Comparison of ENCODE assay signal across 8 cellular contexts in the genomic region with DNA sequence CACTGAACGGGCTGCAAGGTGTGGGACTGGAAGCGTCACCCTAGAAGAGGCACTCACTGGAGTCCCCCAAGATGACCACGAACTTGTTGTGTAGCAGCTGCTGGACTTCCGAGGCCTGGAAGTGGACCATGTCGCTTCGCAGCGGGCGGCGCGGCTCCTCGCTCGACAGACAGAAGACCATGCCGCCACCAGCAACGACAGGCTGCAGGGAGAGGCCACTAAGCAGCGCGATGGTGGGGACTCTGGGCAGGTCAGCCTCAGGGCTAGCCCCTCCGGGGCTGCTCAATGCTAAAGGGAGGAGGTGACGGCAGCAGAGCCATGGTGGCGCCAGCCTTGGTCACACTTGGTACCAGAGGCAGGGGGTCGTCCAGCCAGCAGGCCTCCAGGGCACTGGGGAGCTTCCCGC. TPM values are rescaled to one million over a fixed set of nuclear protein-coding genes. Genes with fewer than 3 reads are reported as not detected.
A peak's percentile ranks its signal among the peaks of the same experiment; 100 is the strongest.
DNase-seq lines count a peak whose midpoint lies in the region; ATAC-seq and TF ChIP-seq lines count a peak whose summit lies in the region.

No MANE protein-coding gene starts in this region.

- H3K4me1 ChIP-seq in mesodermal cell (ENCODE audit: control insufficient read depth, insufficient read depth, low read length, poor library complexity, severe bottlenecking) (peaks cover 5% of the 10 kb centered on the region), upper lobe of left lung (peaks cover 14 to 30% (median 19%) of the 10 kb centered on the region in 4 donors)

- H3K27ac ChIP-seq in brain microvascular endothelial cell (no peak overlapping the region), mesodermal cell (ENCODE audit: low read depth, low read length, severe bottlenecking) (no peak overlapping the region), upper lobe of left lung (peak overlapping the region; percentile 88 to 95 (median 92))

- H3K27ac Mint-ChIP-seq in activated naive CD4-positive, alpha-beta T cell treated with anti-CD3 and anti-CD28 coated beads, Interleukin-2, amount 50 U/mL, for 24 hours, result peak overlapping the region; percentile 99
- H3K27ac Mint-ChIP-seq in activated naive CD4-positive, alpha-beta T cell treated with anti-CD3 and anti-CD28 coated beads, Interleukin-2, amount 50 U/mL, for 72 hours, result peak overlapping the region in 1 of 2 donors; percentile 81

- TF ChIP-seq CTCF in brain microvascular endothelial cell (IDR thresholded peaks at IDR 0.05; ENCODE audit: low read depth, low read length, missing control alignments), result no peak
- TF ChIP-seq CTCF in upper lobe of left lung (IDR thresholded peaks at IDR 0.05), result no peak

- no peak for ATAC-seq in activated naive CD4-positive, alpha-beta T cell treated with anti-CD3 and anti-CD28 coated beads, Interleukin-2, amount 50 U/mL, for 72 hours
- ATAC-seq in upper lobe of left lung (ENCODE audit: low FRiP score in 2 of 2) (no peak), GM18873 (IDR thresholded peaks at IDR 0.05; ENCODE audit: low FRiP score, unreplicated experiment) (no peak)

- TF ChIP-seq POLR2A in upper lobe of left lung (IDR thresholded peaks at IDR 0.05), result no peak

- in situ Hi-C loops in brain microvascular endothelial cell (cut with HindIII; ENCODE audit: low pct_ligation_motif_present, low sequenced_read_pairs), result no loop called here

- H3K4me3 Mint-ChIP-seq in activated naive CD4-positive, alpha-beta T cell treated with anti-CD3 and anti-CD28 coated beads, Interleukin-2, amount 50 U/mL, for 24 hours, result peak overlapping the region; percentile 92

- H3K36me3 Mint-ChIP-seq in activated naive CD4-positive, alpha-beta T cell treated with anti-CD3 and anti-CD28 coated beads, Interleukin-2, amount 50 U/mL, for 24 hours, result peaks cover 6% of the 10 kb centered on the region
- peaks cover 7 to 16% of the 10 kb centered on the region in 2 donors for H3K36me3 Mint-ChIP-seq in activated naive CD4-positive, alpha-beta T cell treated with anti-CD3 and anti-CD28 coated beads, Interleukin-2, amount 50 U/mL, for 72 hours

- H3K9me3 Mint-ChIP-seq in activated naive CD4-positive, alpha-beta T cell treated with anti-CD3 and anti-CD28 coated beads, Interleukin-2, amount 50 U/mL, for 24 hours, result no peaks in the 10 kb centered on the region
- peaks cover 0 to 3% of the 10 kb centered on the region in 2 donors for H3K9me3 Mint-ChIP-seq in activated naive CD4-positive, alpha-beta T cell treated with anti-CD3 and anti-CD28 coated beads, Interleukin-2, amount 50 U/mL, for 72 hours

- no peak for DNase-seq in activated naive CD4-positive, alpha-beta T cell treated with anti-CD3 and anti-CD28 coated beads, Interleukin-2, amount 50 U/mL, for 72 hours (ENCODE audit: low spot score in 2 of 2)
- DNase-seq in brain microvascular endothelial cell, result no peak
- DNase-seq in upper lobe of left lung, result no peak
- DNase-seq in mesenteric fat pad (ENCODE audit: low spot score), result no peak
- no peak for DNase-seq in activated gamma-delta T cell (lab: John Stamatoyannopoulos, UW)

- no peaks in the 10 kb centered on the region for H3K27me3 Mint-ChIP-seq in activated naive CD4-positive, alpha-beta T cell treated with anti-CD3 and anti-CD28 coated beads, Interleukin-2, amount 50 U/mL, for 24 hours

- TF ChIP-seq EP300 in upper lobe of left lung (IDR thresholded peaks at IDR 0.05), result no peak

- H3K27me3 ChIP-seq in brain microvascular endothelial cell (replicated peaks) (no peaks in the 10 kb centered on the region), upper lobe of left lung (no peaks in the 10 kb centered on the region)

- H3K4me1 Mint-ChIP-seq in activated naive CD4-positive, alpha-beta T cell treated with anti-CD3 and anti-CD28 coated beads, Interleukin-2, amount 50 U/mL, for 24 hours, result peaks cover 37% of the 10 kb centered on the region

- peaks cover 2% of the 10 kb centered on the region for H3K36me3 ChIP-seq in brain microvascular endothelial cell (replicated peaks)
- peaks cover 19% of the 10 kb centered on the region for H3K36me3 ChIP-seq in mesodermal cell (ENCODE audit: control insufficient read depth, insufficient read depth, low read length)
- peaks cover 0 to 17% (median 5%) of the 10 kb centered on the region in 4 donors for H3K36me3 ChIP-seq in upper lobe of left lung

- H3K9me3 ChIP-seq in mesodermal cell (ENCODE audit: control insufficient read depth, low read length), result no peaks in the 10 kb centered on the region
- H3K9me3 ChIP-seq in upper lobe of left lung, result no peaks in the 10 kb centered on the region

- H3K4me3 ChIP-seq in brain microvascular endothelial cell (ENCODE audit: low read depth, low read length) (peak overlapping the region; percentile 82), mesodermal cell (ENCODE audit: extremely low read depth, insufficient read depth, low read length, poor library complexity, severe bottlenecking) (peak overlapping the region; percentile 64), upper lobe of left lung (peak overlapping the region; percentile 67 to 100 (median 94))

- WGBS in mesodermal cell (ENCODE audit: insufficient coverage in 2 of 2), 2 experiments, result 95 to 96% methylated on average over 20 to 21 of the region's 21 CpGs
- WGBS in upper lobe of left lung, 2 donors, result 90 to 96% methylated on average over 12 to 20 of the region's 21 CpGs

RNA-seq across cellular contexts. Expression of a gene that starts 0.7 kb away (rescaled TPM):
- 10 to 100 TPM; 29.5 to 33.6 TPM for total RNA-seq in activated naive CD4-positive, alpha-beta T cell treated with anti-CD3 and anti-CD28 coated beads, Interleukin-2, amount 50 U/mL, for 72 hours
- 45.7 TPM for polyA plus RNA-seq in mesodermal cell (2013, experiment 1 of 2)
- polyA plus RNA-seq in mesodermal cell (2013, experiment 2 of 2), result 36.0 TPM
- total RNA-seq in upper lobe of left lung (100 to 1,000 TPM in 1 of 6 donors, 10 to 100 TPM in 5; 28.7 to 185 (median 49.1) TPM), mesenteric fat pad (28.5 TPM)

RNA-seq across cellular contexts. Expression of a gene that starts 0.8 kb away (rescaled TPM):
- total RNA-seq in activated naive CD4-positive, alpha-beta T cell treated with anti-CD3 and anti-CD28 coated beads, Interleukin-2, amount 50 U/mL, for 72 hours, result 10 to 100 TPM; 45.7 to 52.0 TPM
- 41.1 TPM for polyA plus RNA-seq in mesodermal cell (2013, experiment 1 of 2)
- 36.7 TPM for polyA plus RNA-seq in mesodermal cell (2013, experiment 2 of 2)
- 10 to 100 TPM; 22.6 to 53.4 (median 38.2) TPM for total RNA-seq in upper lobe of left lung
- total RNA-seq in mesenteric fat pad, result 42.0 TPM

RNA-seq across cellular contexts. Expression of a gene that starts 23.6 kb away (rescaled TPM):
- not detected for total RNA-seq in activated naive CD4-positive, alpha-beta T cell treated with anti-CD3 and anti-CD28 coated beads, Interleukin-2, amount 50 U/mL, for 72 hours
- polyA plus RNA-seq in mesodermal cell (2013, experiment 1 of 2), result not detected
- not detected for polyA plus RNA-seq in mesodermal cell (2013, experiment 2 of 2)
- total RNA-seq in upper lobe of left lung (not detected), mesenteric fat pad (0.10 TPM)

RNA-seq across cellular contexts. Expression of a gene that starts 24.9 kb away (rescaled TPM):
- not detected for total RNA-seq in activated naive CD4-positive, alpha-beta T cell treated with anti-CD3 and anti-CD28 coated beads, Interleukin-2, amount 50 U/mL, for 72 hours
- polyA plus RNA-seq in mesodermal cell (2013, experiment 1 of 2), result not detected
- not detected for polyA plus RNA-seq in mesodermal cell (2013, experiment 2 of 2)
- total RNA-seq in upper lobe of left lung (not detected), mesenteric fat pad (0.84 TPM)

RNA-seq across cellular contexts. Expression of a gene that starts 33.5 kb away (rescaled TPM):
- total RNA-seq in activated naive CD4-positive, alpha-beta T cell treated with anti-CD3 and anti-CD28 coated beads, Interleukin-2, amount 50 U/mL, for 72 hours, result 10 to 100 TPM; 37.8 to 55.8 TPM
- 86.4 TPM for polyA plus RNA-seq in mesodermal cell (2013, experiment 1 of 2)
- polyA plus RNA-seq in mesodermal cell (2013, experiment 2 of 2), result 82.4 TPM
- total RNA-seq in upper lobe of left lung, result 10 to 100 TPM; 22.0 to 60.3 (median 51.1) TPM
- total RNA-seq in mesenteric fat pad, result 65.2 TPM

Comparison
In these comparisons a context has a peak if more than half of its experiments do, and no peak if none do; other contexts are left out.
1. H3K27ac ChIP-seq: peak in upper lobe of left lung (4 of 4); none in brain microvascular endothelial cell (single experiment) and mesodermal cell (single experiment).
2. Peak in every context shown above with its lines, with median percentiles within 50 percentile points of each other: H3K4me3 ChIP-seq.